In genomic region chr2:122736279-122736678, GRCh38 we compare ENCODE assay signal across 18 cellular contexts.
A peak's percentile ranks its signal among the peaks of the same experiment; 100 is the strongest.
DNase-seq lines count a peak whose midpoint lies in the region; ATAC-seq and TF ChIP-seq lines count a peak whose summit lies in the region.
"Had no signal": no experiment of that assay in that cellular context is flagged by ENCODE, and none has a peak within 500 bp of the region (broad histone marks: within the 10 kb centered on the region; RNA-seq: fewer than 3 reads in every experiment).

No MANE protein-coding gene starts in this region.

- H3K4me1 Mint-ChIP-seq in CD4-positive, alpha-beta T cell (ENCODE audit: low read depth) = no peaks in the 10 kb centered on the region
- H3K4me1 Mint-ChIP-seq: activated B cell treated with CpG ODN at 0.5 μM for 24 hours; naive thymus-derived CD8-positive, alpha-beta T cell had no signal

- no peaks in the 10 kb centered on the region for H3K27me3 Mint-ChIP-seq in CD4-positive, alpha-beta T cell
- H3K27me3 Mint-ChIP-seq: activated B cell treated with CpG ODN at 0.5 μM for 24 hours; naive thymus-derived CD8-positive, alpha-beta T cell had no signal

- POLR2A ChIA-PET in CD4-positive, alpha-beta T cell (lab: Charles Lee) = no interaction called here

- no peak for TF ChIP-seq CTCF in mucosa of descending colon (IDR thresholded peaks at IDR 0.05)
- no peak for TF ChIP-seq CTCF in CD4-positive, alpha-beta T cell (IDR thresholded peaks at IDR 0.05)

- CTCF ChIA-PET in CD4-positive, alpha-beta T cell (lab: Charles Lee) = no interaction called here

- H3K9me3 Mint-ChIP-seq in CD4-positive, alpha-beta T cell = peaks cover 4% of the 10 kb centered on the region

- H3K27me3 ChIP-seq in CD4-positive, alpha-beta T cell (ENCODE audit: control insufficient read depth, insufficient read depth, low read length) = no peaks in the 10 kb centered on the region
- H3K27me3 ChIP-seq: dorsolateral prefrontal cortex, suprapubic skin had no signal

- intact Hi-C loops in mucosa of descending colon (cut with DNase I, micrococcal nuclease) = no loop called here
- intact Hi-C loops in CD4-positive, alpha-beta T cell (cut with DNase I, micrococcal nuclease) = no loop called here

- H3K36me3 Mint-ChIP-seq in CD4-positive, alpha-beta T cell (ENCODE audit: low read depth) = no peaks in the 10 kb centered on the region
- H3K36me3 Mint-ChIP-seq: CD14-positive monocyte; naive thymus-derived CD8-positive, alpha-beta T cell had no signal

- no peak overlapping the region for H3K27ac ChIP-seq in CD4-positive, alpha-beta T cell (ENCODE audit: low read depth, low read length)
- H3K27ac ChIP-seq: dorsolateral prefrontal cortex, psoas muscle, suprapubic skin had no signal

- no peak overlapping the region for H3K27ac Mint-ChIP-seq in CD4-positive, alpha-beta T cell
- H3K27ac Mint-ChIP-seq: activated B cell treated with CpG ODN at 0.5 μM for 24 hours; CD14-positive monocyte; naive thymus-derived CD8-positive, alpha-beta T cell had no signal

- peak; percentile 27 for DNase-seq in NCI-H1105 treated with DMSO at 0.1 percent for 48 hours (lab: John Stamatoyannopoulos, UW)
- DNase-seq in NCI-H1105 (lab: John Stamatoyannopoulos, UW) = no peak
- DNase-seq in NCI-H2029 treated with DMSO at 0.1 percent for 48 hours (lab: John Stamatoyannopoulos, UW) = peak; percentile 93
- peak; percentile 24 for DNase-seq in astrocyte of the hippocampus (ENCODE audit: low read depth, low spot score)
- peak; percentile 49 to 65 (median 60) for DNase-seq in mucosa of descending colon
- DNase-seq in CD4-positive, alpha-beta T cell = no peak
- DNase-seq in activated T-cell treated with anti-CD3 and anti-CD28 coated beads, Interleukin-2, amount 50 U/mL, for 48 hours = no peak
- DNase-seq: activated B cell treated with CpG ODN at 0.5 μM for 24 hours; activated gamma-delta T cell; anterior cingulate cortex; dorsolateral prefrontal cortex; left ventricle myocardium superior; naive thymus-derived CD8-positive, alpha-beta T cell; psoas muscle; SW 1271 had no signal

- no peak overlapping the region for H3K4me3 Mint-ChIP-seq in CD4-positive, alpha-beta T cell
- H3K4me3 Mint-ChIP-seq: activated B cell treated with CpG ODN at 0.5 μM for 24 hours; CD14-positive monocyte; naive thymus-derived CD8-positive, alpha-beta T cell had no signal

- H3K36me3 ChIP-seq in mucosa of descending colon (ENCODE audit: low read depth) = no peaks in the 10 kb centered on the region
- H3K36me3 ChIP-seq: suprapubic skin had no signal

- H3K4me1 ChIP-seq in mucosa of descending colon (ENCODE audit: low read depth) = no peaks in the 10 kb centered on the region
- H3K4me1 ChIP-seq: psoas muscle, suprapubic skin had no signal

- no peak overlapping the region for H3K4me3 ChIP-seq in mucosa of descending colon
- H3K4me3 ChIP-seq: dorsolateral prefrontal cortex, psoas muscle, suprapubic skin had no signal

- H3K9me3 ChIP-seq in mucosa of descending colon = no peaks in the 10 kb centered on the region
- no peaks in the 10 kb centered on the region for H3K9me3 ChIP-seq in CD4-positive, alpha-beta T cell (ENCODE audit: control insufficient read depth, low read length)
- H3K9me3 ChIP-seq: psoas muscle, suprapubic skin had no signal

- peak; percentile 87 for ATAC-seq in mucosa of descending colon
- ATAC-seq in HG03175 (IDR thresholded peaks at IDR 0.05; ENCODE audit: unreplicated experiment) = no peak
- no peak for ATAC-seq in CD4-positive, alpha-beta T cell (ENCODE audit: poor library complexity)
- ATAC-seq: left ventricle myocardium superior; naive thymus-derived CD8-positive, alpha-beta T cell; psoas muscle had no signal

Comparison
In these comparisons a context has a peak if more than half of its experiments do, and no peak if none do; other contexts are left out.
1. DNase-seq: peak in NCI-H1105 treated with DMSO at 0.1 percent for 48 hours (single experiment), NCI-H2029 treated with DMSO at 0.1 percent for 48 hours (single experiment), astrocyte of the hippocampus (single experiment) and mucosa of descending colon (3 of 3); none in NCI-H1105 (single experiment), CD4-positive, alpha-beta T cell (0 of 10) and activated T-cell treated with anti-CD3 and anti-CD28 coated beads, Interleukin-2, amount 50 U/mL, for 48 hours (0 of 2).